ENCODE assay signal across 15 cellular contexts in the genomic region with DNA sequence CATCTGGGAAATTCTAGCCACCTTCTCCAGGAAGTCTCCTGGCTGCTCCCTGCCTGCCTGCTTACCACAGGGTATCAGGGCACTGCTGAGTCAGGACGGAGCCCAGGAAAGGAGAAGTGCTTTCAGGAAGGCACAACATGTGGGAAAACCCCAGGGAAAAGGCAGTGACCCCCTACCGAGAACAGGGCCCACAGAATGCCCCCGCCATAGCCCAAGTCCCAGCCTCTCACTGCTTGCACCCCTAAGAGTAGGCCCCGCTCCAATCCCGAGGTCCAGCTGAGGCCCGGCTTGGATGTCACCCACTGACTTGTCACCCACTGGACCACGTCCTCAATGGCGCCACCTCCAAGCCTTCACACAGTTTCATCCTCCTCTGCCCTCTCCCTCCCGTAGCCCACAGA. TPM values are rescaled to one million over a fixed set of nuclear protein-coding genes. Genes with fewer than 3 reads are reported as not detected.
DNase-seq lines count a peak whose midpoint lies in the region; ATAC-seq and TF ChIP-seq lines count a peak whose summit lies in the region.
"Had no signal": no experiment of that assay in that cellular context is flagged by ENCODE, and none has a peak within 500 bp of the region (broad histone marks: within the 10 kb centered on the region; RNA-seq: fewer than 3 reads in every experiment).

No MANE protein-coding gene starts in this region.

- intact Hi-C loops in heart left ventricle (cut with DNase I), result no loop called here
- intact Hi-C loops in Right ventricle myocardium inferior (cut with DNase I), result no loop called here

- no peak for TF ChIP-seq CTCF in heart left ventricle (IDR thresholded peaks at IDR 0.05)
- TF ChIP-seq CTCF in upper lobe of left lung (IDR thresholded peaks at IDR 0.05), result no peak

- peak in 1 of 5 donors; percentile 41 for DNase-seq in heart left ventricle
- DNase-seq in Right ventricle myocardium inferior (ENCODE audit: missing footprints), result no peak
- DNase-seq in astrocyte of the hippocampus (ENCODE audit: low read depth, low spot score), result peak; percentile 20
- peak; percentile 60 for DNase-seq in medulla oblongata (ENCODE audit: extremely low spot score)
- peak in 1 of 2 donors; percentile 77 for DNase-seq in upper lobe of left lung
- no peak for DNase-seq in NCI-H1092 (lab: John Stamatoyannopoulos, UW)
- DNase-seq in midbrain (lab: John Stamatoyannopoulos, UW), result no peak
- DNase-seq: activated CD4-positive, alpha-beta T cell treated with anti-CD3 and anti-CD28 coated beads for 48 hours; colonic mucosa; NCI-H1417 treated with DMSO at 0.1 percent for 48 hours; stimulated activated CD4-positive, alpha-beta T cell treated with anti-CD3 and anti-CD28 coated beads, Interleukin-12 subunit alpha, Interleukin-12 subunit beta, amount 100 ng/mL, for 4 hours; stimulated activated naive CD8-positive, alpha-beta T cell treated with anti-CD3 and anti-CD28 coated beads, Interleukin-15, amount 100 ng/mL, for 72 hours had no signal

- H3K9me3 ChIP-seq in heart left ventricle (no peaks in the 10 kb centered on the region), upper lobe of left lung (no peaks in the 10 kb centered on the region)
- H3K9me3 ChIP-seq: colonic mucosa, vagina had no signal

- H3K36me3 ChIP-seq in heart left ventricle (peaks cover 0 to 38% (median 9%) of the 10 kb centered on the region in 9 donors), upper lobe of left lung (peaks cover 0 to 30% (median 13%) of the 10 kb centered on the region in 4 donors)
- H3K36me3 ChIP-seq: colonic mucosa, vagina had no signal

- H3K4me3 ChIP-seq in heart left ventricle (peak overlapping the region in 1 of 12 donors; percentile 86), upper lobe of left lung (no peak overlapping the region)
- H3K4me3 ChIP-seq: colonic mucosa, vagina had no signal

- no peak for TF ChIP-seq EP300 in upper lobe of left lung (IDR thresholded peaks at IDR 0.05)

- H3K4me1 ChIP-seq in heart left ventricle (peaks cover 3 to 95% (median 65%) of the 10 kb centered on the region in 12 donors), upper lobe of left lung (peaks cover 57 to 76% (median 61%) of the 10 kb centered on the region in 4 donors)

- H3K27me3 ChIP-seq in heart left ventricle (no peaks in the 10 kb centered on the region), upper lobe of left lung (no peaks in the 10 kb centered on the region)
- H3K27me3 ChIP-seq: colonic mucosa, vagina had no signal

- no peak for TF ChIP-seq POLR2A in heart left ventricle (IDR thresholded peaks at IDR 0.05)
- TF ChIP-seq POLR2A in upper lobe of left lung (IDR thresholded peaks at IDR 0.05), result no peak

- ATAC-seq in heart left ventricle, result no peak
- no peak for ATAC-seq in Right ventricle myocardium inferior
- ATAC-seq in upper lobe of left lung (ENCODE audit: low FRiP score in 2 of 2), result no peak
- no peak for ATAC-seq in GM18907 (IDR thresholded peaks at IDR 0.05; ENCODE audit: unreplicated experiment)
- ATAC-seq: stimulated activated naive CD8-positive, alpha-beta T cell treated with anti-CD3 and anti-CD28 coated beads, Interleukin-15, amount 100 ng/mL, for 72 hours had no signal

- H3K27ac ChIP-seq in heart left ventricle (peak overlapping the region in 11 of 12 donors; percentile 82 to 98 (median 93)), upper lobe of left lung (peak overlapping the region in 3 of 4 donors; percentile 82 to 91 (median 91))
- H3K27ac ChIP-seq: colonic mucosa, epithelial cell of prostate, vagina had no signal

- 68 to 84% (median 76%) methylated on average over 9 of the region's 9 CpGs for WGBS in heart left ventricle, 4 donors
- WGBS in upper lobe of left lung, 2 donors, result 69 to 87% methylated on average over 6 to 9 of the region's 9 CpGs

RNA-seq across cellular contexts. Expression of a gene that starts 34.1 kb away (rescaled TPM):
- total RNA-seq in heart left ventricle, result 100 to 1,000 TPM in 2 of 9 donors, 10 to 100 TPM in 7; 35.4 to 116 (median 44.0) TPM
- polyA plus RNA-seq in heart left ventricle, result 10 to 100 TPM; 37.7 to 42.0 TPM
- 55.2 TPM for total RNA-seq in Right ventricle myocardium inferior
- total RNA-seq in upper lobe of left lung, result 1,000 to 10,000 TPM in 1 of 6 donors, 100 to 1,000 TPM in 5; 217 to 1,154 (median 269) TPM

RNA-seq across cellular contexts. Expression of a gene that starts 43.9 kb away (rescaled TPM):
- total RNA-seq in heart left ventricle (10 to 100 TPM; 16.8 to 53.7 (median 23.7) TPM), Right ventricle myocardium inferior (41.2 TPM), upper lobe of left lung (10 to 100 TPM in 4 of 6 donors, 1 to 10 TPM in 2; 4.7 to 46.1 (median 16.7) TPM)
- polyA plus RNA-seq in heart left ventricle, result 10 to 100 TPM; 23.2 to 24.1 TPM

Comparison
In these comparisons a context has a peak if more than half of its experiments do, and no peak if none do; other contexts are left out.
1. DNase-seq: peak in astrocyte of the hippocampus (single experiment) and medulla oblongata (single experiment); none in Right ventricle myocardium inferior (single experiment), NCI-H1092 (single experiment) and midbrain (single experiment).